8 cellular contexts compared by ENCODE assay signal in genomic region chr17:64411999-64412771, GRCh38. TPM values are rescaled to one million over a fixed set of nuclear protein-coding genes. Genes with fewer than 3 reads are reported as not detected.
DNase-seq lines count a peak whose midpoint lies in the region; ATAC-seq and TF ChIP-seq lines count a peak whose summit lies in the region.

No MANE protein-coding gene starts in this region.

- no peak for TF ChIP-seq CTCF in NB4 (IDR thresholded peaks at IDR 0.05; ENCODE audit: low read depth, low read length)
- no peak for TF ChIP-seq CTCF in gastrocnemius medialis (IDR thresholded peaks at IDR 0.05 in 4 of 5, conservative IDR thresholded peaks at IDR 0.05 in 1 of 5)
- no peak for TF ChIP-seq CTCF in GM10248 (IDR thresholded peaks at IDR 0.05; ENCODE audit: control extremely low read depth, extremely low read depth, low read depth, missing control alignments)

- H3K27ac ChIP-seq in gastrocnemius medialis, result peak overlapping the region; percentile 33 to 65 (median 50)

- POLR2A ChIA-PET in GM10248 (lab: Yijun Ruan, JAX), result interaction anchor here (0.6 kb wide), 1 partner anchor 247 kb away, joined by 3 read pairs; no protein-coding TSS in a partner anchor

- H3K4me3 ChIP-seq in NB4 (ENCODE audit: low read depth, low read length) (no peak overlapping the region), gastrocnemius medialis (peak overlapping the region in 2 of 4 donors; percentile 6 to 15)

- no peaks in the 10 kb centered on the region for H3K27me3 ChIP-seq in gastrocnemius medialis

- peak; percentile 67 to 74 for ATAC-seq in gastrocnemius medialis
- no peak for ATAC-seq in GM19397 (IDR thresholded peaks at IDR 0.05; ENCODE audit: unreplicated experiment)

- no peaks in the 10 kb centered on the region for H3K36me3 ChIP-seq in gastrocnemius medialis

- DNase-seq in AML-193 (lab: John Stamatoyannopoulos, UW) (peak; percentile 93 to 94), NB4 (ENCODE audit: low read depth) (peak; percentile 80), astrocyte of the hippocampus (ENCODE audit: low read depth, low spot score) (peak; percentile 48), iPS-NIHi11 (ENCODE audit: low spot score) (peak; percentile 77), gastrocnemius medialis (peak; percentile 18 to 45), GM10248 (ENCODE audit: extremely low spot score) (no peak), NCI-H446 (lab: John Stamatoyannopoulos, UW) (no peak)

- H3K9me3 ChIP-seq in gastrocnemius medialis, result no peaks in the 10 kb centered on the region

- H3K4me1 ChIP-seq in gastrocnemius medialis, result peaks cover 0 to 8% of the 10 kb centered on the region in 2 donors

- in situ Hi-C loops in gastrocnemius medialis (cut with MboI; ENCODE audit: low sequenced_read_pairs in 4 of 4), result loop anchor here in 1 of 4 donors (10.0 kb wide), 1 partner anchor 87 kb away; no protein-coding TSS in a partner anchor

- TF ChIP-seq POLR2A in NB4 (IDR thresholded peaks at IDR 0.05; ENCODE audit: extremely low read depth, insufficient read length) (no peak), gastrocnemius medialis (IDR thresholded peaks at IDR 0.05) (no peak)

- CTCF ChIA-PET in GM10248 (lab: Yijun Ruan, JAX), result interaction anchor here (0.9 to 17.8 kb wide), 10 partner anchors 7 to 237 kb away, joined by 3 to 158 read pairs (median 4); no protein-coding TSS in a partner anchor

- intact Hi-C loops in gastrocnemius medialis (cut with DNase I; ENCODE audit: low total_unique reads), result loop anchor here (2.0 kb wide), 1 partner anchor 101 kb away; no protein-coding TSS in a partner anchor

RNA-seq across cellular contexts. Expression of gene PECAM1, which starts 21.5 kb away (rescaled TPM):
- 10 to 100 TPM; 35.1 to 71.5 (median 51.3) TPM for total RNA-seq in gastrocnemius medialis

RNA-seq across cellular contexts. Expression of gene MILR1, which starts 36.7 kb away (rescaled TPM):
- 1 to 10 TPM in 2 of 4 donors, under 1 TPM in 1, not detected in 1; 0.76 to 3.3 (median 2.2) TPM for total RNA-seq in gastrocnemius medialis

Comparison
In these comparisons a context has a peak if more than half of its experiments do, and no peak if none do; other contexts are left out.
1. DNase-seq: peak in AML-193 (2 of 2), NB4 (single experiment), astrocyte of the hippocampus (single experiment), iPS-NIHi11 (single experiment) and gastrocnemius medialis (2 of 2); none in GM10248 (single experiment) and NCI-H446 (0 of 2).